ENCODE assay signal across 9 cellular contexts in genomic region chr2:13006829-13007715, GRCh38.
DNase-seq lines count a peak whose midpoint lies in the region; ATAC-seq and TF ChIP-seq lines count a peak whose summit lies in the region.
"Had no signal": no experiment of that assay in that cellular context is flagged by ENCODE, and none has a peak within 500 bp of the region (broad histone marks: within the 10 kb centered on the region; RNA-seq: fewer than 3 reads in every experiment).

No MANE protein-coding gene starts in this region.

- CTCF ChIA-PET in activated CD4-positive, alpha-beta memory T cell treated with anti-CD3 and anti-CD28 coated beads, Interleukin-2, amount 10 ng/mL, durations not matched to agents 7 days and 5 days (lab: Charles Lee), result interaction anchor here (0.6 to 2.9 kb wide), 48 partner anchors 9 to 1228 kb away, joined by 3 to 42 read pairs (median 4); partner anchors contain the start of gene TRIB2

- H3K36me3 Mint-ChIP-seq in activated CD4-positive, alpha-beta memory T cell treated with anti-CD3 and anti-CD28 coated beads, Interleukin-2, amount 10 ng/mL, durations not matched to agents 7 days and 5 days (ENCODE audit: low read depth), result no peaks in the 10 kb centered on the region
- no peaks in the 10 kb centered on the region for H3K36me3 Mint-ChIP-seq in effector memory CD8-positive, alpha-beta T cell (ENCODE audit: insufficient read depth)
- no peaks in the 10 kb centered on the region for H3K36me3 Mint-ChIP-seq in mesothelial cell of epicardium
- H3K36me3 Mint-ChIP-seq: IgD-negative memory B cell had no signal

- POLR2A ChIA-PET in activated CD4-positive, alpha-beta memory T cell treated with anti-CD3 and anti-CD28 coated beads, Interleukin-2, amount 10 ng/mL, durations not matched to agents 7 days and 5 days (lab: Charles Lee), result interaction anchor here (0.7 to 1.5 kb wide), 4 partner anchors 278 to 1178 kb away, joined by 3 to 8 read pairs (median 4); partner anchors contain the start of gene TRIB2

- H3K4me1 Mint-ChIP-seq in activated CD4-positive, alpha-beta memory T cell treated with anti-CD3 and anti-CD28 coated beads, Interleukin-2, amount 10 ng/mL, durations not matched to agents 7 days and 5 days, result peaks cover 2% of the 10 kb centered on the region
- H3K4me1 Mint-ChIP-seq in effector memory CD8-positive, alpha-beta T cell (ENCODE audit: low read depth in 2 of 2), result peaks cover 0 to 1% of the 10 kb centered on the region in 2 donors
- H3K4me1 Mint-ChIP-seq in mesothelial cell of epicardium, result peaks cover 34% of the 10 kb centered on the region

- peak; percentile 88 for TF ChIP-seq CTCF in mesothelial cell of epicardium (IDR thresholded peaks at IDR 0.05; ENCODE audit: unreplicated experiment)

- ATAC-seq in GM19043 (IDR thresholded peaks at IDR 0.05; ENCODE audit: low read depth, unreplicated experiment), result peak; percentile 81
- peak; percentile 89 for ATAC-seq in HG03439 (IDR thresholded peaks at IDR 0.05; ENCODE audit: unreplicated experiment)
- peak; percentile 68 for ATAC-seq in effector memory CD8-positive, alpha-beta T cell (replicated peaks)

- no peak overlapping the region for H3K4me3 Mint-ChIP-seq in activated CD4-positive, alpha-beta memory T cell treated with anti-CD3 and anti-CD28 coated beads, Interleukin-2, amount 10 ng/mL, durations not matched to agents 7 days and 5 days
- no peak overlapping the region for H3K4me3 Mint-ChIP-seq in effector memory CD8-positive, alpha-beta T cell
- H3K4me3 Mint-ChIP-seq in mesothelial cell of epicardium, result no peak overlapping the region
- H3K4me3 Mint-ChIP-seq: IgD-negative memory B cell had no signal

- H3K27ac Mint-ChIP-seq in activated CD4-positive, alpha-beta memory T cell treated with anti-CD3 and anti-CD28 coated beads, Interleukin-2, amount 10 ng/mL, durations not matched to agents 7 days and 5 days, result no peak overlapping the region
- H3K27ac Mint-ChIP-seq in effector memory CD8-positive, alpha-beta T cell, result no peak overlapping the region
- no peak overlapping the region for H3K27ac Mint-ChIP-seq in mesothelial cell of epicardium
- H3K27ac Mint-ChIP-seq: IgD-negative memory B cell had no signal

- H3K27me3 Mint-ChIP-seq in activated CD4-positive, alpha-beta memory T cell treated with anti-CD3 and anti-CD28 coated beads, Interleukin-2, amount 10 ng/mL, durations not matched to agents 7 days and 5 days, result peaks cover 16% of the 10 kb centered on the region
- peaks cover 0 to 26% of the 10 kb centered on the region in 2 donors for H3K27me3 Mint-ChIP-seq in effector memory CD8-positive, alpha-beta T cell
- peaks cover 13% of the 10 kb centered on the region for H3K27me3 Mint-ChIP-seq in mesothelial cell of epicardium (ENCODE audit: low read depth)

- H3K9me3 Mint-ChIP-seq in activated CD4-positive, alpha-beta memory T cell treated with anti-CD3 and anti-CD28 coated beads, Interleukin-2, amount 10 ng/mL, durations not matched to agents 7 days and 5 days, result no peaks in the 10 kb centered on the region
- H3K9me3 Mint-ChIP-seq in effector memory CD8-positive, alpha-beta T cell, result no peaks in the 10 kb centered on the region
- H3K9me3 Mint-ChIP-seq in mesothelial cell of epicardium, result no peaks in the 10 kb centered on the region
- H3K9me3 Mint-ChIP-seq: IgD-negative memory B cell had no signal

- DNase-seq in AML-193 (lab: John Stamatoyannopoulos, UW) (peak; percentile 44 to 46), NCI-H774 (lab: John Stamatoyannopoulos, UW) (peak; percentile 44), mesothelial cell of epicardium (ENCODE audit: low spot score in 2 of 2, unreplicated experiment in 2 of 2) (peak; percentile 33 to 76)
- DNase-seq in activated CD4-positive, alpha-beta memory T cell treated with anti-CD3 and anti-CD28 coated beads, Interleukin-2, amount 10 ng/mL, durations not matched to agents 7 days and 5 days, result peak; percentile 68
- peak; percentile 52 to 66 (median 65) for DNase-seq in effector memory CD8-positive, alpha-beta T cell
- DNase-seq in stimulated activated CD8-positive, alpha-beta memory T cell treated with anti-CD3 and anti-CD28 coated beads, Interleukin-2, amount 100 ng/mL, for 1 hour (ENCODE audit: low read depth in 2 of 2), result peak; percentile 23 to 48

Comparison
In these comparisons a context has a peak if more than half of its experiments do, and no peak if none do; other contexts are left out.
1. Peak in every context shown above with its lines: DNase-seq and ATAC-seq.